Comparison of ENCODE assay signal across 8 cellular contexts in the genomic region with DNA sequence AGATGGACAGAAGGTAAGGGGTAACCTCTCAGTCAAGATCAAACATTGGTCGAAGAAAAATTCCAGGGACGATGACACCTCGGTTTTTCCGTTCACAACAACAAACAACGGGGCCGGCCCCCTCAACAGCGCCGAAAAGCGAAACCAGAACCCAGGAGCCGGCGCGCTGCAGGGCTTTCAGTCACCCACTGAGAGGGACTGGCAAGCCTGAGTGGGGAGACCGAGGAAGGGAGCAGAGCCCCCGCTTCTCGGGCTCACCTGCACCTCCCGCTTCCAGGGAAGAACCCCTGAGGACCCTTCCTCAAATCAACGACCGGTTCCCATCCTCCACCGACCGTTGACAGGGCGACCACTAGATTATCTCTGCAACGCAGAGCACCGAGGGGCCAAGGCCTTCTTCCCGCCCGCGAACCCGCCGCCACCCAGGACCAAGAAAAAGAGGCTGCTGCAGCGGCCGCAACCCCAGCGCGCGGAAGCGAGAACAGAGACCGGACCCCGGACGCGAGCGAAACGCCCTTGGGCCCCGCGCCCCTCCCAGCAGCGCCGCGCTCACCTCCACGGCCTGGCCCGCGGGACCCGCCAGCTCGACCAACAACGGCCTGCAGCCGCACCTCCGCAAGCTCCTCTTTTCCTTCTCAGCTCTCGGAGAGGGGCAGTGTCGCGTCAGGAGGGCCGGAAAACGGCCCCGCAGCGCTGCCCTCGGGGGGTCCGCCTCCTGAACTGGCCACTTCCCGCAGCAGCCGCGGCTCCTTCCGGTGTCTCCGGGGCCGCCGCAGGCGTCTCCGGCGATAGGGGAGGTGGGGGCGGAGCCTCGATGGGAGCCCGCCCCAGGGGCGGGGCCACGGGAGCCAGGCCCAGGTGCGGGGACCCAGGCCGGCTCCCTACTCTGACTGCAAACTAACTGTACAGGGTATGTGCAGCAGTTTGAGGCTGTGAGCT. TPM values are rescaled to one million over a fixed set of nuclear protein-coding genes. Genes with fewer than 3 reads are reported as not detected.
A peak's percentile ranks its signal among the peaks of the same experiment; 100 is the strongest.
DNase-seq lines count a peak whose midpoint lies in the region; ATAC-seq and TF ChIP-seq lines count a peak whose summit lies in the region.

A gene (minus strand): TSS at position 763 of the 939 bp plus-strand sequence. CDS start 18,155 bp downstream, outside the sequence.

- ATAC-seq in GM18867 (IDR thresholded peaks at IDR 0.05; ENCODE audit: unreplicated experiment) (peak; percentile 96), HG03097 (IDR thresholded peaks at IDR 0.05; ENCODE audit: low FRiP score, unreplicated experiment) (peak; percentile 98), activated B cell treated with CpG ODN at 0.5 μM for 24 hours (ENCODE audit: low read depth) (peak; percentile 97)

- in situ Hi-C loops in ACHN (cut with HindIII; ENCODE audit: low pct_ligation_motif_present, low pct_unique_long_range_greater_than_20kb, low sequenced_read_pairs) = no loop called here

- H3K27me3 Mint-ChIP-seq in activated B cell treated with CpG ODN at 0.5 μM for 24 hours = peaks cover 2% of the 10 kb centered on the region

- no peaks in the 10 kb centered on the region for H3K9me3 Mint-ChIP-seq in activated B cell treated with CpG ODN at 0.5 μM for 24 hours

- H3K4me3 Mint-ChIP-seq in activated B cell treated with CpG ODN at 0.5 μM for 24 hours = peak within 1 kb of the TSS; percentile 93

- intact Hi-C loops in activated B cell treated with CpG ODN at 0.5 μM for 24 hours (cut with micrococcal nuclease) = loop anchor here (1.0 to 5.0 kb wide), 6 partner anchors 20 to 1972 kb away; a partner anchor contains a TSS

- peak; percentile 84 for DNase-seq in ACHN
- peak; percentile 94 for DNase-seq in NCI-H2227 (lab: John Stamatoyannopoulos, UW; ENCODE audit: unreplicated experiment)
- peak; percentile 95 for DNase-seq in activated B cell treated with CpG ODN at 0.5 μM for 24 hours
- DNase-seq in cardiac fibroblast (ENCODE audit: low read depth in 2 of 2) = peak; percentile 67 to 76
- peak; percentile 80 for DNase-seq in iris pigment epithelial cell (ENCODE audit: low read depth)
- peak; percentile 73 to 89 (median 84) for DNase-seq in stimulated activated CD4-positive, alpha-beta T cell treated with anti-CD3 and anti-CD28 coated beads, Interleukin-12 subunit alpha, Interleukin-12 subunit beta, amount 100 ng/mL, for 48 hours (ENCODE audit: low read depth in 2 of 3, low spot score in 1 of 3)

- CTCF ChIA-PET in activated B cell treated with CpG ODN at 0.5 μM for 24 hours (lab: Charles Lee) = no interaction called here

- TF ChIP-seq CTCF in activated B cell treated with CpG ODN at 0.5 μM for 24 hours (IDR thresholded peaks at IDR 0.05) (no peak), cardiac fibroblast (IDR thresholded peaks at IDR 0.05; ENCODE audit: low read depth, low read length) (no peak)

- POLR2A ChIA-PET in activated B cell treated with CpG ODN at 0.5 μM for 24 hours (lab: Charles Lee) = interaction anchor here (0.6 to 1.5 kb wide), 4 partner anchors 21 to 245 kb away, joined by 3 to 8 read pairs (median 3); a partner anchor contains a TSS

- peak within 1 kb of the TSS; percentile 87 for H3K27ac Mint-ChIP-seq in activated B cell treated with CpG ODN at 0.5 μM for 24 hours

- peaks cover 3% of the 10 kb centered on the region for H3K36me3 Mint-ChIP-seq in activated B cell treated with CpG ODN at 0.5 μM for 24 hours (ENCODE audit: low read depth)

- peaks cover 32% of the 10 kb centered on the region for H3K4me1 Mint-ChIP-seq in activated B cell treated with CpG ODN at 0.5 μM for 24 hours

- H3K4me3 ChIP-seq in cardiac fibroblast (replicated peaks in 1 of 2; ENCODE audit: low read depth in 2 of 2, low read length in 2 of 2) = peak within 1 kb of the TSS; percentile 85

RNA-seq across cellular contexts. Expression of the gene that starts here (rescaled TPM):
- 42.1 and 58.4 TPM in 2 replicates for total RNA-seq in activated B cell treated with CpG ODN at 0.5 μM for 24 hours

Comparison
In these comparisons a context has a peak if more than half of its experiments do, and no peak if none do; other contexts are left out.
1. Peak in every context shown above with its lines: DNase-seq, ATAC-seq and H3K4me3 ChIP-seq.